ENCODE assay signal across 16 cellular contexts in the genomic region with DNA sequence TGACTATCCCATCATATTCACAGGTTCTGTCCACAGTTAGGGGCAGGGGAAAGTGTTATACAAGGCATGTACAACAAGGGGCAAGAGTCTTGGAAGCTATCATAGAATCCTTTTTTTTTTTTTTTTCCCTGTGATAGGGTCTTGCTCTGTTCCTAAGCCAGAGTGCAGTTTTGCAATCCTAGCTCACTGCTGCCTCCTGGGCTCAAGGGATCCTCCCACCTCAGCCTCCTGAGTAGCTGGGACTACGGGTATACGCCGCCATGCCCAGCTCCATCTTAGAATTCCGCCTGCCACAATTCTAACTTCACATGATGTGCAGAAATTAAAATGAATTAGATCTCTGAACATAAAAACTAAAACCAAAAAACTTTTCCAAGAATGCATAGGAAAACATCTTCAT.
"Had no signal": no experiment of that assay in that cellular context is flagged by ENCODE, and none has a peak within 500 bp of the region (broad histone marks: within the 10 kb centered on the region; RNA-seq: fewer than 3 reads in every experiment).

No MANE protein-coding gene starts in this region.

- H3K27ac ChIP-seq: coronary artery, foreskin keratinocyte, hepatocyte, sigmoid colon, thoracic aorta had no signal

- H3K36me3 ChIP-seq: sigmoid colon, thoracic aorta had no signal

- H3K4me3 ChIP-seq: coronary artery, hepatocyte, sigmoid colon, skin epidermis, thoracic aorta had no signal

- DNase-seq: effector CD4-positive, alpha-beta T cell; endodermal cell; foreskin keratinocyte; head of caudate nucleus; kidney glomerular epithelial cell; mesendoderm; naive B cell; sigmoid colon; stimulated activated CD4-positive, alpha-beta T cell treated with anti-CD3 and anti-CD28 coated beads, Interleukin-2, amount 100 ng/mL, for 24 hours; stimulated activated CD4-positive, alpha-beta T cell treated with anti-CD3 and anti-CD28 coated beads, Interleukin-4, amount 100 ng/mL, for 4 hours; stimulated activated naive B cell treated with anti-CD40 and anti-IgM and Interleukin-4, amounts not matched to agents 10 μg/mL and 1 μg/mL and 100 μg/mL, for 72 hours; stimulated activated naive CD8-positive, alpha-beta T cell treated with anti-CD3 and anti-CD28 coated beads, Interleukin-15, amount 100 ng/mL, for 72 hours had no signal

- H3K27me3 ChIP-seq: foreskin keratinocyte, hepatocyte, sigmoid colon had no signal

- H3K9me3 ChIP-seq: sigmoid colon, thoracic aorta had no signal

- H3K4me1 ChIP-seq: foreskin keratinocyte had no signal
